In genomic region chr17:75832164-75832651, GRCh38 we compare ENCODE assay signal across 9 cellular contexts. TPM values are rescaled to one million over a fixed set of nuclear protein-coding genes. Genes with fewer than 3 reads are reported as not detected.
DNase-seq lines count a peak whose midpoint lies in the region; ATAC-seq and TF ChIP-seq lines count a peak whose summit lies in the region.
"Had no signal": no experiment of that assay in that cellular context is flagged by ENCODE, and none has a peak within 500 bp of the region (broad histone marks: within the 10 kb centered on the region; RNA-seq: fewer than 3 reads in every experiment).

No MANE protein-coding gene starts in this region.

- peak; percentile 62 to 65 for ATAC-seq in CD4-positive, CD25-positive, alpha-beta regulatory T cell (ENCODE audit: low read depth in 2 of 2)
- no peak for ATAC-seq in HG03439 (IDR thresholded peaks at IDR 0.05; ENCODE audit: unreplicated experiment)
- ATAC-seq: body of pancreas had no signal

- H3K4me3 ChIP-seq in CD4-positive, CD25-positive, alpha-beta regulatory T cell (ENCODE audit: low read depth, low read length): peak overlapping the region; percentile 49
- H3K4me3 ChIP-seq in brain microvascular endothelial cell (ENCODE audit: low read depth, low read length) (no peak overlapping the region), mesendoderm (ENCODE audit: low read length) (no peak overlapping the region)
- H3K4me3 ChIP-seq: body of pancreas had no signal

- H3K27me3 Mint-ChIP-seq in CD4-positive, CD25-positive, alpha-beta regulatory T cell: no peaks in the 10 kb centered on the region

- in situ Hi-C loops in brain microvascular endothelial cell (cut with HindIII; ENCODE audit: low pct_ligation_motif_present, low sequenced_read_pairs) (no loop called here), G401 (cut with HindIII; ENCODE audit: low sequenced_read_pairs) (no loop called here)

- H3K56ac ChIP-seq in mesendoderm (ENCODE audit: low read length): peak overlapping the region; percentile 89

- no peak overlapping the region for H2BK15ac ChIP-seq in mesendoderm (replicated peaks; ENCODE audit: low read depth)

- peak overlapping the region; percentile 17 for H2AK5ac ChIP-seq in mesendoderm (ENCODE audit: low read length)

- no peak overlapping the region for H4K8ac ChIP-seq in mesendoderm (ENCODE audit: low read depth, low read length)

- peaks cover 41% of the 10 kb centered on the region for H3K4me1 ChIP-seq in CD4-positive, CD25-positive, alpha-beta regulatory T cell (ENCODE audit: control insufficient read depth, insufficient read depth, low read length, poor library complexity, severe bottlenecking)
- peaks cover 8% of the 10 kb centered on the region for H3K4me1 ChIP-seq in mesendoderm (ENCODE audit: control insufficient read depth, low read depth, low read length)

- H3K27ac ChIP-seq in CD4-positive, CD25-positive, alpha-beta regulatory T cell (ENCODE audit: insufficient read depth, low read length, poor library complexity, severe bottlenecking): peak overlapping the region; percentile 89
- peak overlapping the region; percentile 19 for H3K27ac ChIP-seq in brain microvascular endothelial cell
- no peak overlapping the region for H3K27ac ChIP-seq in mesendoderm (ENCODE audit: low read depth, low read length)

- DNase-seq in CD4-positive, CD25-positive, alpha-beta regulatory T cell: peak; percentile 46 to 75 (median 61)
- DNase-seq in NOMO-1 treated with DMSO at 0.1 percent for 48 hours (lab: John Stamatoyannopoulos, UW; ENCODE audit: unreplicated experiment) (peak; percentile 49), brain microvascular endothelial cell (peak; percentile 77), mesendoderm (peak; percentile 20), G401 (ENCODE audit: low spot score) (no peak), NAMALWA (ENCODE audit: low spot score) (no peak), cortex of kidney (lab: John Stamatoyannopoulos, UW) (no peak)

- no peaks in the 10 kb centered on the region for H3K9me3 ChIP-seq in CD4-positive, CD25-positive, alpha-beta regulatory T cell (ENCODE audit: control insufficient read depth in 2 of 2, low read length in 2 of 2)
- H3K9me3 ChIP-seq: body of pancreas had no signal

- peak overlapping the region; percentile 37 for H3K9ac ChIP-seq in mesendoderm (ENCODE audit: low read length)

- H3K4ac ChIP-seq in mesendoderm (ENCODE audit: low read depth, low read length): no peak overlapping the region

- no peak for TF ChIP-seq CTCF in brain microvascular endothelial cell (IDR thresholded peaks at IDR 0.05; ENCODE audit: low read depth, low read length, missing control alignments)

- H3K4me2 ChIP-seq in mesendoderm (ENCODE audit: low read length): no peak overlapping the region

- peak overlapping the region; percentile 92 to 98 (median 94) for H3K27ac Mint-ChIP-seq in CD4-positive, CD25-positive, alpha-beta regulatory T cell

- H3K23ac ChIP-seq in mesendoderm (ENCODE audit: low read length): no peak overlapping the region

- peaks cover 61% of the 10 kb centered on the region for H3K36me3 ChIP-seq in CD4-positive, CD25-positive, alpha-beta regulatory T cell (ENCODE audit: control insufficient read depth, insufficient read depth, low read length)
- H3K36me3 ChIP-seq in brain microvascular endothelial cell (replicated peaks) (no peaks in the 10 kb centered on the region), mesendoderm (ENCODE audit: control insufficient read depth, insufficient read depth, low read length) (no peaks in the 10 kb centered on the region)

- peaks cover 4 to 40% (median 23%) of the 10 kb centered on the region in 4 donors for H3K4me1 Mint-ChIP-seq in CD4-positive, CD25-positive, alpha-beta regulatory T cell

- H3K79me1 ChIP-seq in mesendoderm (ENCODE audit: low read length): no peaks in the 10 kb centered on the region

- H3K27me3 ChIP-seq in CD4-positive, CD25-positive, alpha-beta regulatory T cell (ENCODE audit: control insufficient read depth, insufficient read depth, low read length): no peaks in the 10 kb centered on the region
- no peaks in the 10 kb centered on the region for H3K27me3 ChIP-seq in brain microvascular endothelial cell (replicated peaks)
- H3K27me3 ChIP-seq in mesendoderm (ENCODE audit: insufficient read depth, low read length, poor library complexity): no peaks in the 10 kb centered on the region
- H3K27me3 ChIP-seq: body of pancreas had no signal

- no CpG with 5 or more reads among the region's 10 CpGs for WGBS in mesendoderm (ENCODE audit: extremely low coverage, insufficient coverage, low lambda C conversion rate)

- H3K18ac ChIP-seq in mesendoderm (ENCODE audit: low read length): no peak overlapping the region

- no peak overlapping the region for H2BK120ac ChIP-seq in mesendoderm (ENCODE audit: low read depth, low read length)

- no peak overlapping the region for H4K5ac ChIP-seq in mesendoderm (ENCODE audit: low read length)

- peak overlapping the region; percentile 67 to 85 (median 76) for H3K4me3 Mint-ChIP-seq in CD4-positive, CD25-positive, alpha-beta regulatory T cell

- H3K79me2 ChIP-seq in mesendoderm (ENCODE audit: control insufficient read depth, insufficient read depth, low read length): no peaks in the 10 kb centered on the region

- H3K36me3 Mint-ChIP-seq in CD4-positive, CD25-positive, alpha-beta regulatory T cell: peaks cover 13% of the 10 kb centered on the region

- no peak overlapping the region for H2BK5ac ChIP-seq in mesendoderm (ENCODE audit: low read length)

- no peaks in the 10 kb centered on the region for H3K9me3 Mint-ChIP-seq in CD4-positive, CD25-positive, alpha-beta regulatory T cell

RNA-seq across cellular contexts. Expression of gene UNC13D, which starts 12.0 kb away (rescaled TPM):
- 149 TPM for total RNA-seq in CD4-positive, CD25-positive, alpha-beta regulatory T cell
- polyA plus RNA-seq in CD4-positive, CD25-positive, alpha-beta regulatory T cell: 10 to 100 TPM; 41.6 to 51.7 (median 45.0) TPM
- 2.1 TPM for polyA plus RNA-seq in mesendoderm (2013, experiment 1 of 2)
- 2.4 TPM for polyA plus RNA-seq in mesendoderm (2013, experiment 2 of 2)
- total RNA-seq in G401 (2014; rRNA removed; shearing (Covaris generic)): 2.8 and 6.0 TPM in 2 replicates

RNA-seq across cellular contexts. Expression of gene WBP2, which starts 22.9 kb away (rescaled TPM):
- 118 TPM for total RNA-seq in CD4-positive, CD25-positive, alpha-beta regulatory T cell
- 100 to 1,000 TPM in 1 of 4 donors, 10 to 100 TPM in 3; 77.7 to 112 (median 91.2) TPM for polyA plus RNA-seq in CD4-positive, CD25-positive, alpha-beta regulatory T cell
- 70.2 TPM for polyA plus RNA-seq in mesendoderm (2013, experiment 1 of 2)
- polyA plus RNA-seq in mesendoderm (2013, experiment 2 of 2): 71.9 TPM
- 18.6 and 18.7 TPM in 2 replicates for total RNA-seq in G401 (2014; rRNA removed; shearing (Covaris generic))

RNA-seq across cellular contexts. Expression of gene TRIM47, which starts 46.2 kb away (rescaled TPM):
- total RNA-seq in CD4-positive, CD25-positive, alpha-beta regulatory T cell: 3.6 TPM
- 10 to 100 TPM in 3 of 4 donors, 1 to 10 TPM in 1; 8.7 to 16.6 (median 15.8) TPM for polyA plus RNA-seq in CD4-positive, CD25-positive, alpha-beta regulatory T cell
- 1.5 TPM for polyA plus RNA-seq in mesendoderm (2013, experiment 1 of 2)
- 2.1 TPM for polyA plus RNA-seq in mesendoderm (2013, experiment 2 of 2)
- 2.1 and 2.7 TPM in 2 replicates for total RNA-seq in G401 (2014; rRNA removed; shearing (Covaris generic))

RNA-seq across cellular contexts. Expression of gene UNK, which starts 47.6 kb away (rescaled TPM):
- 33.9 TPM for total RNA-seq in CD4-positive, CD25-positive, alpha-beta regulatory T cell
- polyA plus RNA-seq in CD4-positive, CD25-positive, alpha-beta regulatory T cell: 10 to 100 TPM; 15.3 to 24.5 (median 23.0) TPM
- 26.1 TPM for polyA plus RNA-seq in mesendoderm (2013, experiment 1 of 2)
- 24.3 TPM for polyA plus RNA-seq in mesendoderm (2013, experiment 2 of 2)
- 19.1 and 19.6 TPM in 2 replicates for total RNA-seq in G401 (2014; rRNA removed; shearing (Covaris generic))

Comparison
In these comparisons a context has a peak if more than half of its experiments do, and no peak if none do; other contexts are left out.
1. DNase-seq: peak in CD4-positive, CD25-positive, alpha-beta regulatory T cell (3 of 3), NOMO-1 treated with DMSO at 0.1 percent for 48 hours (single experiment), brain microvascular endothelial cell (single experiment) and mesendoderm (single experiment); none in G401 (single experiment), NAMALWA (single experiment) and cortex of kidney (single experiment).
2. RNA of gene UNC13D, which starts 12.0 kb away (total RNA-seq): 149 TPM in CD4-positive, CD25-positive, alpha-beta regulatory T cell (single experiment); 2.8 to 6.0 TPM in G401; every median in the first group is over 10 times any median in the second.